Comparison of ENCODE assay signal across 27 cellular contexts in genomic region chr5:102380174-102380573, GRCh38.
DNase-seq lines count a peak whose midpoint lies in the region; ATAC-seq, FAIRE-seq and TF ChIP-seq lines count a peak whose summit lies in the region.
"Had no signal": no experiment of that assay in that cellular context is flagged by ENCODE, and none has a peak within 500 bp of the region (broad histone marks: within the 10 kb centered on the region; RNA-seq: fewer than 3 reads in every experiment).

No MANE protein-coding gene starts in this region.

- intact Hi-C loops in A673 (cut with micrococcal nuclease; ENCODE audit: unreplicated experiment) = no loop called here
- intact Hi-C loops in endothelial cell of umbilical vein (cut with micrococcal nuclease) = no loop called here
- intact Hi-C loops in sciatic nerve (cut with DNase I) = no loop called here

- no peak for TF ChIP-seq CTCF in A549 (IDR thresholded peaks at IDR 0.05)
- TF ChIP-seq CTCF in A673 (conservative IDR thresholded peaks at IDR 0.05; ENCODE audit: low read depth, low read length) = no peak
- no peak for TF ChIP-seq CTCF in endothelial cell of umbilical vein (IDR thresholded peaks at IDR 0.05; ENCODE audit: extremely low read depth in 1 of 2, insufficient read depth in 1 of 2, low read depth in 1 of 2, low read length in 2 of 2)
- TF ChIP-seq CTCF in retinal pigment epithelial cell (conservative IDR thresholded peaks at IDR 0.05; ENCODE audit: low read depth, low read length) = no peak

- H3K4me2 ChIP-seq in A549 (no peak overlapping the region), endothelial cell of umbilical vein (ENCODE audit: insufficient read depth, low read length) (no peak overlapping the region)
- H3K4me2 ChIP-seq: BLaER1 had no signal

- no peak overlapping the region for H2AFZ ChIP-seq in endothelial cell of umbilical vein (ENCODE audit: low read depth, low read length)

- POLR2A ChIA-PET in A549 (lab: Yijun Ruan, JAX) (no interaction called here), A673 (lab: Charles Lee; ENCODE audit: low non-redundant PET) (no interaction called here), endothelial cell of umbilical vein (lab: Charles Lee) (no interaction called here)

- CTCF ChIA-PET in A549 (lab: Yijun Ruan, JAX) = no interaction called here
- CTCF ChIA-PET in A673 (lab: Charles Lee) = no interaction called here
- CTCF ChIA-PET in endothelial cell of umbilical vein (lab: Charles Lee) = no interaction called here

- H3K36me3 ChIP-seq in A673 (ENCODE audit: insufficient read depth, low read length, poor library complexity, severe bottlenecking) (no peaks in the 10 kb centered on the region), endothelial cell of umbilical vein (ENCODE audit: control insufficient read depth in 2 of 2, extremely low read depth in 1 of 2, insufficient read depth in 2 of 2, low read length in 2 of 2) (no peaks in the 10 kb centered on the region)
- H3K36me3 ChIP-seq: BE2C, BLaER1 had no signal

- H3K27ac ChIP-seq in A549 = no peak overlapping the region
- H3K27ac ChIP-seq in A673 (ENCODE audit: low read depth, low read length, poor library complexity, severe bottlenecking) = no peak overlapping the region
- no peak overlapping the region for H3K27ac ChIP-seq in endothelial cell of umbilical vein (ENCODE audit: insufficient read depth, low read depth, low read length)
- H3K27ac ChIP-seq: BLaER1 had no signal

- no peak overlapping the region for H3K9ac ChIP-seq in endothelial cell of umbilical vein (replicated peaks; ENCODE audit: extremely low read depth, insufficient read depth, low read length)
- H3K9ac ChIP-seq: BLaER1 had no signal

- H3K4me3 ChIP-seq in A549 = no peak overlapping the region
- no peak overlapping the region for H3K4me3 ChIP-seq in A673 (ENCODE audit: low read depth, low read length, poor library complexity, severe bottlenecking)
- H3K4me3 ChIP-seq in endothelial cell of umbilical vein (replicated peaks in 1 of 3; ENCODE audit: insufficient read depth in 1 of 3, low read depth in 1 of 3, low read length in 3 of 3) = no peak overlapping the region
- no peak overlapping the region for H3K4me3 ChIP-seq in retinal pigment epithelial cell (ENCODE audit: low read length)
- H3K4me3 ChIP-seq: BLaER1, GM12878 had no signal

- no peaks in the 10 kb centered on the region for H3K9me1 ChIP-seq in endothelial cell of umbilical vein (replicated peaks; ENCODE audit: control insufficient read depth, extremely low read depth, insufficient read depth, low read length)

- dilution Hi-C loops in endothelial cell of umbilical vein (cut with MboI; ENCODE audit: extremely low pct_ligation_motif_present, low sequenced_read_pairs) = no loop called here

- ATAC-seq in A549 = no peak
- ATAC-seq in GM19035 (IDR thresholded peaks at IDR 0.05; ENCODE audit: unreplicated experiment) = no peak
- no peak for ATAC-seq in GM18861 (IDR thresholded peaks at IDR 0.05; ENCODE audit: unreplicated experiment)
- no peak for ATAC-seq in sciatic nerve
- ATAC-seq: GM12878 had no signal

- no peak for TF ChIP-seq EP300 in A549 (IDR thresholded peaks at IDR 0.05)

- H4K20me1 ChIP-seq in endothelial cell of umbilical vein (replicated peaks; ENCODE audit: control insufficient read depth, extremely low read depth, insufficient read depth, low read length) = no peaks in the 10 kb centered on the region
- H4K20me1 ChIP-seq: BLaER1 had no signal

- TF ChIP-seq POLR2A in A549 (IDR thresholded peaks at IDR 0.05; ENCODE audit: low read length) (no peak), endothelial cell of umbilical vein (IDR thresholded peaks at IDR 0.05; ENCODE audit: low read depth, low read length) (no peak)

- no peak for FAIRE-seq in A549 (lab: Jason Lieb, UNC)
- FAIRE-seq in endothelial cell of umbilical vein (lab: Jason Lieb, UNC) = no peak
- FAIRE-seq: GM12878, GM12892, GM18507 had no signal

- H3K9me3 ChIP-seq in A549 (no peaks in the 10 kb centered on the region), A673 (ENCODE audit: low read depth, low read length, poor library complexity, severe bottlenecking) (peaks cover 5% of the 10 kb centered on the region), endothelial cell of umbilical vein (replicated peaks; ENCODE audit: control insufficient read depth, insufficient read depth, low read length) (no peaks in the 10 kb centered on the region)
- H3K9me3 ChIP-seq: BE2C had no signal

- no peaks in the 10 kb centered on the region for H3K27me3 ChIP-seq in A673 (replicated peaks; ENCODE audit: insufficient read depth, low read depth, low read length, poor library complexity)
- no peaks in the 10 kb centered on the region for H3K27me3 ChIP-seq in endothelial cell of umbilical vein (ENCODE audit: control insufficient read depth in 2 of 2, insufficient read depth in 2 of 2, low read length in 2 of 2)
- H3K27me3 ChIP-seq: BE2C, BLaER1 had no signal

- BruUV-seq in A673 (replicated peaks; lab: Mats Ljungman, UMichigan) (no TSS peak), endothelial cell of umbilical vein (replicated peaks; lab: Mats Ljungman, UMichigan) (no TSS peak)

- no peak for DNase-seq in A549 (ENCODE audit: low read depth in 1 of 2, low spot score in 1 of 2)
- DNase-seq in A673 (ENCODE audit: low spot score) = peak; percentile 5
- DNase-seq in endothelial cell of umbilical vein (ENCODE audit: low read depth, low spot score) = no peak
- DNase-seq in retinal pigment epithelial cell (ENCODE audit: low read depth) = peak; percentile 51
- DNase-seq in cerebellum (ENCODE audit: low spot score) = no peak
- DNase-seq in sciatic nerve (ENCODE audit: low spot score) = no peak
- DNase-seq: 8988T; ACHN; BE2C; C1 segment of cervical spinal cord; CD4-positive, alpha-beta memory T cell; CD4-positive, CD25-positive, alpha-beta regulatory T cell; CD8-positive, alpha-beta memory T cell; COR-L47; DMS 273 treated with DMSO at 0.1 percent for 48 hours; DMS153; DMS53; DMS79; DND-41; EL; GDM1 had no signal

- no peaks in the 10 kb centered on the region for H3K79me2 ChIP-seq in endothelial cell of umbilical vein (ENCODE audit: control insufficient read depth, insufficient read depth, low read length)

- no peak for TF ChIP-seq RAD21 in A549 (conservative IDR thresholded peaks at IDR 0.05 in 1 of 2, IDR thresholded peaks at IDR 0.05 in 1 of 2)

- H3K4me1 ChIP-seq in A549 = no peaks in the 10 kb centered on the region
- no peaks in the 10 kb centered on the region for H3K4me1 ChIP-seq in A673 (ENCODE audit: insufficient read depth, low read length, poor library complexity, severe bottlenecking)
- H3K4me1 ChIP-seq in endothelial cell of umbilical vein (ENCODE audit: control insufficient read depth, extremely low read depth, insufficient read depth, low read length) = no peaks in the 10 kb centered on the region
- H3K4me1 ChIP-seq: BE2C, BLaER1 had no signal

TF ChIP-seq in A549, 52 proteins besides CTCF, POLR2A, EP300 and RAD21:
- TF ChIP-seq FOSL2 (IDR thresholded peaks at IDR 0.05) (no peak), FOSL2 (CRISPR knock-in tag; IDR thresholded peaks at IDR 0.05) (peak; percentile 20; the same call in 1 of the 2 replicates), KDM5A (IDR thresholded peaks at IDR 0.05) (no peak)
TF ChIP-seq in A549: peak in this region for 1.

TF ChIP-seq in endothelial cell of umbilical vein, 7 proteins besides CTCF, POLR2A, EP300 and RAD21:
- TF ChIP-seq FOS (IDR thresholded peaks at IDR 0.05; ENCODE audit: borderline replicate concordance, insufficient read depth, low read length) (no peak), JUN (IDR thresholded peaks at IDR 0.05; ENCODE audit: borderline replicate concordance, insufficient read depth, insufficient read length, low read depth) (peak; percentile 14)

Comparison
In these comparisons a context has a peak if more than half of its experiments do, and no peak if none do; other contexts are left out.
1. DNase-seq: peak in A673 (single experiment) and retinal pigment epithelial cell (single experiment); none in A549 (0 of 2), endothelial cell of umbilical vein (single experiment), cerebellum (single experiment) and sciatic nerve (single experiment).